7 cellular contexts compared by ENCODE assay signal in genomic region chr2:44952143-44952805, GRCh38. TPM values are rescaled to one million over a fixed set of nuclear protein-coding genes. Genes with fewer than 3 reads are reported as not detected.
DNase-seq lines count a peak whose midpoint lies in the region; ATAC-seq lines count a peak whose summit lies in the region.

No MANE protein-coding gene starts in this region.

- H3K4me3 Mint-ChIP-seq in stimulated activated naive CD8-positive, alpha-beta T cell treated with anti-CD3 and anti-CD28 coated beads, Interleukin-15, amount 100 ng/mL, for 72 hours, result peak overlapping the region; percentile 67 to 69

- peaks cover 7% of the 10 kb centered on the region for H3K4me1 ChIP-seq in NT2/D1 (ENCODE audit: insufficient read depth, insufficient read length)

- ATAC-seq in HG02759 (IDR thresholded peaks at IDR 0.05; ENCODE audit: unreplicated experiment) (peak; percentile 55), left lobe of liver (peak; percentile 61)
- peak; percentile 67 for ATAC-seq in stimulated activated naive CD8-positive, alpha-beta T cell treated with anti-CD3 and anti-CD28 coated beads, Interleukin-15, amount 100 ng/mL, for 72 hours

- peak overlapping the region; percentile 26 for H3K4me3 ChIP-seq in NT2/D1 (ENCODE audit: insufficient read length, low read depth)

- no peaks in the 10 kb centered on the region for H3K9me3 Mint-ChIP-seq in stimulated activated naive CD8-positive, alpha-beta T cell treated with anti-CD3 and anti-CD28 coated beads, Interleukin-15, amount 100 ng/mL, for 72 hours

- peaks cover 100% of the 10 kb centered on the region for H3K27me3 Mint-ChIP-seq in stimulated activated naive CD8-positive, alpha-beta T cell treated with anti-CD3 and anti-CD28 coated beads, Interleukin-15, amount 100 ng/mL, for 72 hours

- no peaks in the 10 kb centered on the region; the same call in 1 of the 2 replicates for H3K9me3 ChIP-seq in NT2/D1 (ENCODE audit: insufficient read depth, low read length)

- no peaks in the 10 kb centered on the region for H3K36me3 ChIP-seq in NT2/D1 (ENCODE audit: insufficient read depth, insufficient read length, low read length)

- peak overlapping the region; percentile 64 for H3K9ac ChIP-seq in NT2/D1 (ENCODE audit: insufficient read length, low read depth)

- no peak overlapping the region for H3K27ac Mint-ChIP-seq in stimulated activated naive CD8-positive, alpha-beta T cell treated with anti-CD3 and anti-CD28 coated beads, Interleukin-15, amount 100 ng/mL, for 72 hours

- DNase-seq in GM04504 (ENCODE audit: low read depth), result peak; percentile 17
- no peak for DNase-seq in NT2/D1 (ENCODE audit: low read depth, low spot score)
- peak; percentile 58 for DNase-seq in cerebellum (ENCODE audit: low spot score)
- no peak for DNase-seq in left lobe of liver (ENCODE audit: low spot score)
- DNase-seq in stimulated activated naive CD8-positive, alpha-beta T cell treated with anti-CD3 and anti-CD28 coated beads, Interleukin-15, amount 100 ng/mL, for 72 hours, result peak in 1 of 2 donors; percentile 53
- no peak for DNase-seq in activated gamma-delta T cell (lab: John Stamatoyannopoulos, UW)

- peaks cover 100% of the 10 kb centered on the region for H3K27me3 ChIP-seq in NT2/D1 (ENCODE audit: insufficient read depth, insufficient read length)

- peaks cover 41% of the 10 kb centered on the region for H3K4me1 Mint-ChIP-seq in stimulated activated naive CD8-positive, alpha-beta T cell treated with anti-CD3 and anti-CD28 coated beads, Interleukin-15, amount 100 ng/mL, for 72 hours

RNA-seq across cellular contexts. Expression of gene SIX3, which starts 10.8 kb away (rescaled TPM):
- not detected for total RNA-seq in cerebellum
- not detected for total RNA-seq in left lobe of liver

RNA-seq across cellular contexts. Expression of gene SIX2, which starts 57.0 kb away (rescaled TPM):
- total RNA-seq in cerebellum, result 0.45 TPM
- total RNA-seq in left lobe of liver, result not detected

Comparison
In these comparisons a context has a peak if more than half of its experiments do, and no peak if none do; other contexts are left out.
1. DNase-seq: peak in GM04504 (single experiment) and cerebellum (single experiment); none in NT2/D1 (single experiment), left lobe of liver (single experiment) and activated gamma-delta T cell (single experiment).
2. Peak in every context shown above with its lines, with median percentiles within 50 percentile points of each other: ATAC-seq.